ENCODE assay signal across 10 cellular contexts in genomic region chr1:201499795-201500669, GRCh38. TPM values are rescaled to one million over a fixed set of nuclear protein-coding genes. Genes with fewer than 3 reads are reported as not detected.
DNase-seq lines count a peak whose midpoint lies in the region; ATAC-seq and TF ChIP-seq lines count a peak whose summit lies in the region.
"Had no signal": no experiment of that assay in that cellular context is flagged by ENCODE, and none has a peak within 500 bp of the region (broad histone marks: within the 10 kb centered on the region; RNA-seq: fewer than 3 reads in every experiment).

No MANE protein-coding gene starts in this region.

- TF ChIP-seq CTCF in GM23338 (conservative IDR thresholded peaks at IDR 0.05; ENCODE audit: low read depth in 2 of 2), result no peak
- no peak for TF ChIP-seq CTCF in cardiac fibroblast (IDR thresholded peaks at IDR 0.05; ENCODE audit: low read depth, low read length)

- H3F3A ChIP-seq in GM23338 (replicated peaks; ENCODE audit: low read depth), result peaks cover 7% of the 10 kb centered on the region; the same call in 1 of the 2 replicates

- H3K4me1 Mint-ChIP-seq in GM23338, result peaks cover 43% of the 10 kb centered on the region

- H3K27ac ChIP-seq in GM23338 (ENCODE audit: low read depth) (no peak overlapping the region), iPS-20b (ENCODE audit: low read length) (peak overlapping the region; percentile 57), rectal smooth muscle tissue (ENCODE audit: low read depth, low read length) (peak overlapping the region; percentile 99)

- ATAC-seq in GM23338, result peak; percentile 15
- ATAC-seq: GM12878 had no signal

- H3K9ac ChIP-seq in iPS-20b (ENCODE audit: low read depth, low read length) (peak overlapping the region; percentile 23; the same call in 1 of the 2 replicates), rectal smooth muscle tissue (ENCODE audit: low read length) (peak overlapping the region; percentile 5)

- no peaks in the 10 kb centered on the region for H3K36me3 Mint-ChIP-seq in GM23338 (ENCODE audit: low read depth)

- H2AFZ ChIP-seq in GM23338, result peak overlapping the region; percentile 40

- no peak overlapping the region for H3K4me3 Mint-ChIP-seq in GM23338

- no peaks in the 10 kb centered on the region; the same call in 1 of the 2 replicates for H3K27me3 ChIP-seq in GM23338 (ENCODE audit: insufficient read depth)
- H3K27me3 ChIP-seq in iPS-20b (ENCODE audit: insufficient read depth, low read length), result no peaks in the 10 kb centered on the region; the same call in 1 of the 2 replicates
- no peaks in the 10 kb centered on the region for H3K27me3 ChIP-seq in rectal smooth muscle tissue (ENCODE audit: control insufficient read depth, insufficient read depth, low read length)
- H3K27me3 ChIP-seq: BE2C had no signal

- H3K9me2 ChIP-seq in GM23338 (ENCODE audit: insufficient read depth), result no peaks in the 10 kb centered on the region

- no peaks in the 10 kb centered on the region for H3K9me3 ChIP-seq in iPS-20b (ENCODE audit: insufficient read depth, low read depth, low read length)
- H3K9me3 ChIP-seq: BE2C had no signal

- peaks cover 8% of the 10 kb centered on the region for H3K27me3 Mint-ChIP-seq in GM23338 (ENCODE audit: insufficient read depth, low read depth, poor library complexity)

- no peaks in the 10 kb centered on the region for H3K9me3 Mint-ChIP-seq in GM23338

- H3K79me2 ChIP-seq in GM23338 (replicated peaks; ENCODE audit: insufficient read depth), result peaks cover 2% of the 10 kb centered on the region; the same call in 1 of the 2 replicates

- no peaks in the 10 kb centered on the region for H4K20me1 ChIP-seq in GM23338 (replicated peaks; ENCODE audit: insufficient read depth)

- H3K4me3 ChIP-seq in GM23338 (no peak overlapping the region), cardiac fibroblast (replicated peaks in 1 of 2; ENCODE audit: low read depth in 2 of 2, low read length in 2 of 2) (no peak overlapping the region), iPS-20b (ENCODE audit: low read length) (no peak overlapping the region), rectal smooth muscle tissue (ENCODE audit: low read length) (no peak overlapping the region)
- H3K4me3 ChIP-seq: GM12878 had no signal

- H3K36me3 ChIP-seq in GM23338 (ENCODE audit: insufficient read depth), result no peaks in the 10 kb centered on the region
- no peaks in the 10 kb centered on the region for H3K36me3 ChIP-seq in iPS-20b (ENCODE audit: insufficient read depth, low read depth, low read length)
- peaks cover 10% of the 10 kb centered on the region for H3K36me3 ChIP-seq in rectal smooth muscle tissue (ENCODE audit: control insufficient read depth, insufficient read depth, low read length)
- H3K36me3 ChIP-seq: BE2C had no signal

- H3K4me2 ChIP-seq in GM23338, result no peak overlapping the region

- H3K27ac Mint-ChIP-seq in GM23338, result peak overlapping the region; percentile 64

- H3K4me1 ChIP-seq in GM23338 (ENCODE audit: insufficient read depth) (peaks cover 28% of the 10 kb centered on the region), iPS-20b (ENCODE audit: insufficient read depth, low read length) (peaks cover 40% of the 10 kb centered on the region), rectal smooth muscle tissue (ENCODE audit: control insufficient read depth, insufficient read depth, low read length) (peaks cover 77% of the 10 kb centered on the region)

- no peak for DNase-seq in GM23338 (ENCODE audit: low spot score)
- peak; percentile 59 to 63 for DNase-seq in cardiac fibroblast (ENCODE audit: low read depth in 2 of 2)
- DNase-seq in activated gamma-delta T cell (lab: John Stamatoyannopoulos, UW), result no peak
- no peak for DNase-seq in NCI-H526 (lab: John Stamatoyannopoulos, UW)
- DNase-seq in CD1c-positive myeloid dendritic cell (ENCODE audit: extremely low spot score), result no peak
- DNase-seq in NCI-H1417 (lab: John Stamatoyannopoulos, UW), result no peak
- DNase-seq: BE2C had no signal

TF ChIP-seq in GM23338, 12 proteins besides CTCF, POLR2A, EP300 and RAD21:
- TF ChIP-seq ZNF462 (CRISPR knock-in tag; IDR thresholded peaks at IDR 0.05), result no peak
- TF ChIP-seq EZH2phosphoT487 (IDR thresholded peaks at IDR 0.05; ENCODE audit: unreplicated experiment), result no peak
- no peak for TF ChIP-seq NANOG (IDR thresholded peaks at IDR 0.05; ENCODE audit: borderline replicate concordance)
- TF ChIP-seq EZH2 (IDR thresholded peaks at IDR 0.05; ENCODE audit: low read depth, unreplicated experiment), result no peak
- no peak for TF ChIP-seq CREB1 (CRISPR knock-in tag; IDR thresholded peaks at IDR 0.05; ENCODE audit: low read depth)
- no peak for TF ChIP-seq ZNF114 (CRISPR knock-in tag; IDR thresholded peaks at IDR 0.05)
- TF ChIP-seq POLR2AphosphoS5 (IDR thresholded peaks at IDR 0.05; ENCODE audit: low read depth), result no peak
- TF ChIP-seq ETS1 (IDR thresholded peaks at IDR 0.05), result no peak
- TF ChIP-seq JUNB (IDR thresholded peaks at IDR 0.05; ENCODE audit: unreplicated experiment), result no peak
- no peak for TF ChIP-seq STAT1 (IDR thresholded peaks at IDR 0.05; ENCODE audit: unreplicated experiment)

RNA-seq across cellular contexts. Expression of gene CSRP1, which starts 6.9 kb away (rescaled TPM):
- total RNA-seq in GM23338 (2014; rRNA removed; shearing (Covaris generic)), result 24.1 and 29.9 TPM in 2 replicates
- 5.8 and 6.2 TPM in 2 replicates for polyA plus RNA-seq in GM23338 (2016; fragmentation: Nextera tagmentation; extraction: Ambion mirVana)

RNA-seq across cellular contexts. Expression of gene PHLDA3, which starts 31.0 kb away (rescaled TPM):
- total RNA-seq in GM23338 (2014; rRNA removed; shearing (Covaris generic)), result 87.4 and 111 TPM in 2 replicates
- 37.5 and 38.9 TPM in 2 replicates for polyA plus RNA-seq in GM23338 (2016; fragmentation: Nextera tagmentation; extraction: Ambion mirVana)

RNA-seq across cellular contexts. Expression of gene NAV1, which starts 38.9 kb away (rescaled TPM):
- total RNA-seq in GM23338 (2014; rRNA removed; shearing (Covaris generic)), result 37.2 and 37.4 TPM in 2 replicates
- polyA plus RNA-seq in GM23338 (2016; fragmentation: Nextera tagmentation; extraction: Ambion mirVana), result 22.6 and 22.7 TPM in 2 replicates

Comparison
In these comparisons a context has a peak if more than half of its experiments do, and no peak if none do; other contexts are left out.
1. DNase-seq: peak in cardiac fibroblast (2 of 2); none in GM23338 (single experiment), activated gamma-delta T cell (single experiment), NCI-H526 (0 of 2), CD1c-positive myeloid dendritic cell (single experiment) and NCI-H1417 (0 of 3).